Comparison of ENCODE assay signal across 24 cellular contexts in the genomic region with DNA sequence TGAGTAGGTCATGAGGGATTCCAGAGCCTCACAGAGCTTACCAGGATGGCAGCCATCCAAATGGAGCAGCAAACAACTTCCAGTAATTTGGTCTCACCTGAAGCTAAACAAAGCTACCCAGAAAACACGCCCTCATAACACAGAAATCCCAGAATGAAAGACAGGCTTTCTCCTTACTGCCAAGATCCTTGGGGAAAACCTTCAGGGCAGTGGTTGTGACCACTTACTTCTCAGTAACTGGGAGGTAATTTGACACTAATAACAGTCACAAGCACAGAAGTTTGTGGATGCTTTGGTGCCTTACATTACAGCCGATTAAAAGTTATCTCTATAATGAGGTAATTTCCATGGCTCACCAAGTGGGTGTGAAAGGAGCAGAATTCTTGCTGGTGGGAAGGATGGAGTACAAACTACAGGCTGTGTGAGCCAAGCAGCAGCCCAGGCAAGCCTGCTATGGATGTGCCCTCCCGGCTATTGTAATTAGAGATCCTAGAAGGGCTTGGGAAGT. TPM values are rescaled to one million over a fixed set of nuclear protein-coding genes. Genes with fewer than 3 reads are reported as not detected.
DNase-seq lines count a peak whose midpoint lies in the region; ATAC-seq and TF ChIP-seq lines count a peak whose summit lies in the region.
"Had no signal": no experiment of that assay in that cellular context is flagged by ENCODE, and none has a peak within 500 bp of the region (broad histone marks: within the 10 kb centered on the region; RNA-seq: fewer than 3 reads in every experiment).

No MANE protein-coding gene starts in this region.

- H3K27ac Mint-ChIP-seq in WTC11: 0 out of 2 replicates have a peak overlapping the region, but pooled peaks have one; percentile 38
- no peak overlapping the region for H3K27ac Mint-ChIP-seq in CD4-positive, alpha-beta memory T cell

- H3K36me3 Mint-ChIP-seq in WTC11: peaks cover 14% of the 10 kb centered on the region
- peaks cover 65 to 86% of the 10 kb centered on the region in 2 donors for H3K36me3 Mint-ChIP-seq in CD4-positive, alpha-beta memory T cell

- intact Hi-C loops in left ventricle myocardium superior (cut with micrococcal nuclease): no loop called here
- intact Hi-C loops in Right ventricle myocardium superior (cut with DNase I): no loop called here
- intact Hi-C loops in CD4-positive, alpha-beta memory T cell (cut with micrococcal nuclease): no loop called here

- peaks cover 16% of the 10 kb centered on the region for H3K4me1 Mint-ChIP-seq in WTC11
- peaks cover 7 to 16% (median 10%) of the 10 kb centered on the region in 4 donors for H3K4me1 Mint-ChIP-seq in CD4-positive, alpha-beta memory T cell

- no peak overlapping the region for H3K4me3 Mint-ChIP-seq in WTC11
- no peak overlapping the region for H3K4me3 Mint-ChIP-seq in CD4-positive, alpha-beta memory T cell

- no peaks in the 10 kb centered on the region for H3K27me3 ChIP-seq in foreskin keratinocyte
- no peaks in the 10 kb centered on the region for H3K27me3 ChIP-seq in CD4-positive, alpha-beta memory T cell (ENCODE audit: insufficient read depth, low read length)
- H3K27me3 ChIP-seq: tibial artery had no signal

- H3K9me3 ChIP-seq in CD4-positive, alpha-beta memory T cell (ENCODE audit: control insufficient read depth in 1 of 2, low read length in 2 of 2): no peaks in the 10 kb centered on the region
- H3K9me3 ChIP-seq: left ventricle myocardium inferior, tibial artery had no signal

- H3K27ac ChIP-seq in foreskin keratinocyte: peak overlapping the region; percentile 32
- no peak overlapping the region for H3K27ac ChIP-seq in CD4-positive, alpha-beta memory T cell (ENCODE audit: low read depth, low read length)
- H3K27ac ChIP-seq: left ventricle myocardium inferior, SK-N-MC, tibial artery had no signal

- H3K27me3 Mint-ChIP-seq in WTC11 (ENCODE audit: low read depth): no peaks in the 10 kb centered on the region
- H3K27me3 Mint-ChIP-seq in CD4-positive, alpha-beta memory T cell: no peaks in the 10 kb centered on the region

- POLR2A ChIA-PET in WTC11 (lab: Charles Lee): no interaction called here
- POLR2A ChIA-PET in CD4-positive, alpha-beta memory T cell (lab: Charles Lee; ENCODE audit: partially characterized antibody): no interaction called here

- TF ChIP-seq CTCF in WTC11 (IDR thresholded peaks at IDR 0.05): no peak
- no peak for TF ChIP-seq CTCF in foreskin keratinocyte (conservative IDR thresholded peaks at IDR 0.05)

- no peak overlapping the region for H3K4me3 ChIP-seq in CD4-positive, alpha-beta memory T cell (ENCODE audit: low read length in 2 of 2)
- H3K4me3 ChIP-seq: left ventricle myocardium inferior, SK-N-MC, tibial artery had no signal

- H3K36me3 ChIP-seq in CD4-positive, alpha-beta memory T cell (ENCODE audit: insufficient read depth, low read length): peaks cover 28% of the 10 kb centered on the region

- DNase-seq in left ventricle myocardium superior (no peak), Right ventricle myocardium superior (no peak), WTC11 (ENCODE audit: low spot score) (no peak), foreskin keratinocyte (no peak), NCI-H1694 treated with DMSO at 0.1 percent for 48 hours (lab: John Stamatoyannopoulos, UW) (no peak)
- DNase-seq in CD4-positive, alpha-beta memory T cell: no peak
- DNase-seq: ACHN; activated CD4-positive, alpha-beta T cell treated with anti-CD3 and anti-CD28 coated beads for 4 hours; activated effector memory CD4-positive, alpha-beta T cell treated with Interleukin-2 at 50 U/mL for 16 hours; amygdala; DMS79; left ventricle myocardium inferior; NCI-H2029; NCI-H748 treated with DMSO at 0.1 percent for 48 hours; PC-3; right cardiac atrium; stimulated activated CD4-positive, alpha-beta T cell treated with anti-CD3 and anti-CD28 coated beads, Interleukin-15, amount 100 ng/mL, for 24 hours; stimulated activated naive CD4-positive, alpha-beta T cell; tibial artery had no signal

- CTCF ChIA-PET in WTC11 (lab: Charles Lee): no interaction called here
- CTCF ChIA-PET in CD4-positive, alpha-beta memory T cell (lab: Charles Lee; ENCODE audit: partially characterized antibody): no interaction called here

- H3K9me3 Mint-ChIP-seq in WTC11: no peaks in the 10 kb centered on the region
- H3K9me3 Mint-ChIP-seq in CD4-positive, alpha-beta memory T cell: no peaks in the 10 kb centered on the region

- ATAC-seq in left ventricle myocardium superior: peak; percentile 28
- ATAC-seq in Right ventricle myocardium superior (ENCODE audit: poor library complexity): no peak
- ATAC-seq in WTC11: no peak
- ATAC-seq in foreskin keratinocyte: no peak
- ATAC-seq in HG03159 (IDR thresholded peaks at IDR 0.05; ENCODE audit: unreplicated experiment): no peak
- no peak for ATAC-seq in HG03439 (IDR thresholded peaks at IDR 0.05; ENCODE audit: unreplicated experiment)
- ATAC-seq: PC-3, right cardiac atrium had no signal

- H3K4me1 ChIP-seq in foreskin keratinocyte: peaks cover 10% of the 10 kb centered on the region
- H3K4me1 ChIP-seq in CD4-positive, alpha-beta memory T cell (ENCODE audit: insufficient read depth, low read length): no peaks in the 10 kb centered on the region

TF ChIP-seq in WTC11, 78 proteins besides CTCF, POLR2A, EP300 and RAD21:
- no peak for TF ChIP-seq ZNF219 (CRISPR knock-in tag; IDR thresholded peaks at IDR 0.05; ENCODE audit: borderline replicate concordance)
- TF ChIP-seq AFF4 (CRISPR knock-in tag; IDR thresholded peaks at IDR 0.05; ENCODE audit: borderline replicate concordance): no peak

RNA-seq across cellular contexts. Expression of gene WDR91, which starts 10.4 kb away (rescaled TPM):
- 6.3 TPM for total RNA-seq in left ventricle myocardium superior
- total RNA-seq in Right ventricle myocardium superior: 5.1 TPM
- 8.8 to 12.0 TPM (median 10.2 TPM) in 3 replicates for total RNA-seq in WTC11 (2021)
- 17.8 and 21.7 TPM in 2 replicates for total RNA-seq in foreskin keratinocyte
- 11.6 and 12.6 TPM in 2 replicates for polyA plus RNA-seq in foreskin keratinocyte
- total RNA-seq in CD4-positive, alpha-beta memory T cell: 10 to 100 TPM; 29.1 to 29.4 TPM
- 1 to 10 TPM; 2.3 to 8.9 TPM for polyA plus RNA-seq in CD4-positive, alpha-beta memory T cell

RNA-seq across cellular contexts. Expression of gene CYREN, which starts 30.4 kb away (rescaled TPM):
- total RNA-seq in left ventricle myocardium superior (25.2 TPM), Right ventricle myocardium superior (28.9 TPM), WTC11 (2021) (37.9 to 43.0 TPM (median 41.4 TPM) in 3 replicates), foreskin keratinocyte (59.5 and 67.1 TPM in 2 replicates)
- 46.6 and 53.0 TPM in 2 replicates for polyA plus RNA-seq in foreskin keratinocyte
- total RNA-seq in CD4-positive, alpha-beta memory T cell: 10 to 100 TPM; 45.3 to 46.5 TPM
- 10 to 100 TPM; 35.2 to 52.9 TPM for polyA plus RNA-seq in CD4-positive, alpha-beta memory T cell

RNA-seq across cellular contexts. Expression of gene STRA8, which starts 32.8 kb away (rescaled TPM):
- total RNA-seq in left ventricle myocardium superior (not detected), Right ventricle myocardium superior (not detected), WTC11 (2021) (not detected in 3 replicates), foreskin keratinocyte (not detected in 2 replicates)
- not detected in 2 replicates for polyA plus RNA-seq in foreskin keratinocyte
- total RNA-seq in CD4-positive, alpha-beta memory T cell: not detected
- not detected for polyA plus RNA-seq in CD4-positive, alpha-beta memory T cell
- total RNA-seq: fibroblast of villous mesenchyme, left ventricle myocardium inferior, mucosa of gallbladder, PC-3, right cardiac atrium had no signal
- polyA plus RNA-seq: right cardiac atrium had no signal

RNA-seq across cellular contexts. Expression of gene TMEM140, which starts 53.0 kb away (rescaled TPM):
- total RNA-seq in left ventricle myocardium superior (16.5 TPM), Right ventricle myocardium superior (22.8 TPM), WTC11 (2021) (0.11 to 0.14 TPM in 2 of 3 replicates, not detected in the other), foreskin keratinocyte (0.07 TPM in 1 of 2 replicates, not detected in the other)
- 0.04 TPM in 1 of 2 replicates, not detected in the other for polyA plus RNA-seq in foreskin keratinocyte
- 10 to 100 TPM; 28.3 to 31.3 TPM for total RNA-seq in CD4-positive, alpha-beta memory T cell
- polyA plus RNA-seq in CD4-positive, alpha-beta memory T cell: 10 to 100 TPM; 13.6 to 30.9 TPM
- total RNA-seq: PC-3 had no signal
